ENCODE assay signal across 8 cellular contexts in the genomic region with DNA sequence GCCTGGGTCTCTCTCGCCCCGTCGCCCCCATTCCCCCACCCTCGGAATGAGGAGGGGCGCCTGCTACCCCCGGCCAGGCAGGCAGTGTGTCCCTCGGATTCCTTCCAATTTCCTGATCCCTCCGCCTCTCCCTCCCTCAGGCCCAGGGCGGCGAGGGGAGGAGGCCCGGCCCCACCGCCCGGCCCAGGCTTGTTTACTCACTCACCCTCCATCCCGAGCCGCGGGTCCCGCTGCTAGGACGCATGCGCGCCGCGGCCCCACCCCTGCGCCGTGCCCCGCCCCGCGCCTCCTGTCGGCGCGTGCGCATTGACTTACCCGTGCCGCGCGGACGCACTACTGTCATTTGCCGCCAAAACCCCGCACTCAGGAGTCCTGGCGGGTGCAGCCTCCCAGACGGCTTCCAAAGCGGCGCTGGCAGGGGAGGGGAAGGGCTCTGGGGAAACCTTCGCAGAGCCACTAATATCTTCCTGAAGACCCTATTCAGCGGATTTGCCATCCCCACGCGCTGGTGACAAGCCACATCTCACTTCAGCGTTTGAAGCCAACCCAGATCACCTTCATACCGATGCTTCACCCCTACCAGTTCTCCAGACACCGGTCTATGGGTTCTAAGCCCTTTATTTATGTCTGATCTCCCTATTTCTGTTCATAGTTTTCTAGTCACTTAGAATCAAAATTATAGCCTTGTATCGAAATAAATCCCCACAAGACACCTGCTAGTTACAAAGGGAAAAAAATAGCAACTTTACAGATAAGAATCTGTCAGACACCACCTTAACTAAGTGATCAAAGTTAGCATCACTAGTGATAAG. TPM values are rescaled to one million over a fixed set of nuclear protein-coding genes. Genes with fewer than 3 reads are reported as not detected.
DNase-seq lines count a peak whose midpoint lies in the region; ATAC-seq and TF ChIP-seq lines count a peak whose summit lies in the region.

Gene EZH1, minus strand, starts transcription at position 235 of the 812 bp plus-strand sequence. CDS start 16,099 bp downstream, outside the sequence.

- ATAC-seq in GM21786 (IDR thresholded peaks at IDR 0.05; ENCODE audit: unreplicated experiment) (peak; percentile 60), RWPE2 (ENCODE audit: low read depth) (peak; percentile 88)
- ATAC-seq in naive thymus-derived CD8-positive, alpha-beta T cell: peak; percentile 89 to 90
- peak; percentile 89 to 90 for ATAC-seq in stimulated activated naive B cell treated with anti-CD40 and anti-IgM and Interleukin-4, amounts not matched to agents 10 μg/mL and 1 μg/mL and 100 μg/mL, for 72 hours (replicated peaks)

- POLR2A ChIA-PET in naive thymus-derived CD8-positive, alpha-beta T cell (lab: Charles Lee): interaction anchor here (1.0 to 2.1 kb wide), 4 partner anchors 8 to 68 kb away, joined by 4 to 9 read pairs (median 5); partner anchors contain the start of genes PLEKHH3 and VPS25

- no peaks in the 10 kb centered on the region for H3K27me3 ChIP-seq in RWPE2 (ENCODE audit: insufficient read depth, poor library complexity, severe bottlenecking)

- peak within 1 kb of the TSS; percentile 94 for H3K4me3 Mint-ChIP-seq in activated T-helper 2 cell treated with anti-CD3 and anti-CD28 coated beads, Interferon-gamma antibody, Interleukin-2, Interleukin-4, amounts not matched to agents 10 μg/mL and 5 μg/mL and 100 μg/mL, durations not matched to agents 14 hours and 24 hours and 36 hours (ENCODE audit: low read depth)
- peak within 1 kb of the TSS; percentile 88 to 99 (median 95) for H3K4me3 Mint-ChIP-seq in naive thymus-derived CD8-positive, alpha-beta T cell
- H3K4me3 Mint-ChIP-seq in stimulated activated naive B cell treated with anti-CD40 and anti-IgM and Interleukin-4, amounts not matched to agents 10 μg/mL and 1 μg/mL and 100 μg/mL, for 72 hours: peak within 1 kb of the TSS; percentile 90 to 93

- peaks cover 4% of the 10 kb centered on the region for H3K4me1 ChIP-seq in RWPE2 (ENCODE audit: insufficient read depth, poor library complexity, severe bottlenecking)

- TF ChIP-seq CTCF in LNCaP clone FGC (IDR thresholded peaks at IDR 0.05; ENCODE audit: control insufficient read depth, extremely low read depth, insufficient read depth) (no peak), RWPE2 (IDR thresholded peaks at IDR 0.05; ENCODE audit: poor library complexity, severe bottlenecking) (no peak), fibroblast of mammary gland (conservative IDR thresholded peaks at IDR 0.05; ENCODE audit: control insufficient read depth, insufficient read depth, low read depth, low read length) (no peak)

- H3K4me3 ChIP-seq in LNCaP clone FGC (ENCODE audit: low read depth, low read length) (peak within 1 kb of the TSS; percentile 62), RWPE2 (ENCODE audit: severe bottlenecking) (peak within 1 kb of the TSS; percentile 52), fibroblast of mammary gland (ENCODE audit: control insufficient read depth, low read depth, low read length) (peak within 1 kb of the TSS; percentile 78)

- H3K36me3 ChIP-seq in RWPE2 (ENCODE audit: low read depth): peaks cover 4% of the 10 kb centered on the region; the same call in 1 of the 2 replicates

- intact Hi-C loops in activated T-helper 2 cell treated with anti-CD3 and anti-CD28 coated beads, Interferon-gamma antibody, Interleukin-2, Interleukin-4, amounts not matched to agents 10 μg/mL and 5 μg/mL and 100 μg/mL, durations not matched to agents 14 hours and 24 hours and 36 hours (cut with micrococcal nuclease): no loop called here

- H3K9me3 ChIP-seq in RWPE2 (ENCODE audit: severe bottlenecking): no peaks in the 10 kb centered on the region

- H3K36me3 Mint-ChIP-seq in activated T-helper 2 cell treated with anti-CD3 and anti-CD28 coated beads, Interferon-gamma antibody, Interleukin-2, Interleukin-4, amounts not matched to agents 10 μg/mL and 5 μg/mL and 100 μg/mL, durations not matched to agents 14 hours and 24 hours and 36 hours (ENCODE audit: low read depth): no peaks in the 10 kb centered on the region
- H3K36me3 Mint-ChIP-seq in naive thymus-derived CD8-positive, alpha-beta T cell: no peaks in the 10 kb centered on the region
- H3K36me3 Mint-ChIP-seq in stimulated activated naive B cell treated with anti-CD40 and anti-IgM and Interleukin-4, amounts not matched to agents 10 μg/mL and 1 μg/mL and 100 μg/mL, for 72 hours: peaks cover 0 to 2% of the 10 kb centered on the region in 2 donors

- H3K9me3 Mint-ChIP-seq in activated T-helper 2 cell treated with anti-CD3 and anti-CD28 coated beads, Interferon-gamma antibody, Interleukin-2, Interleukin-4, amounts not matched to agents 10 μg/mL and 5 μg/mL and 100 μg/mL, durations not matched to agents 14 hours and 24 hours and 36 hours: peaks cover 4% of the 10 kb centered on the region
- H3K9me3 Mint-ChIP-seq in naive thymus-derived CD8-positive, alpha-beta T cell: no peaks in the 10 kb centered on the region
- no peaks in the 10 kb centered on the region for H3K9me3 Mint-ChIP-seq in stimulated activated naive B cell treated with anti-CD40 and anti-IgM and Interleukin-4, amounts not matched to agents 10 μg/mL and 1 μg/mL and 100 μg/mL, for 72 hours

- peaks cover 18% of the 10 kb centered on the region for H3K4me1 Mint-ChIP-seq in activated T-helper 2 cell treated with anti-CD3 and anti-CD28 coated beads, Interferon-gamma antibody, Interleukin-2, Interleukin-4, amounts not matched to agents 10 μg/mL and 5 μg/mL and 100 μg/mL, durations not matched to agents 14 hours and 24 hours and 36 hours (ENCODE audit: low read depth)
- peaks cover 16 to 39% (median 24%) of the 10 kb centered on the region in 4 donors for H3K4me1 Mint-ChIP-seq in naive thymus-derived CD8-positive, alpha-beta T cell
- peaks cover 20 to 35% of the 10 kb centered on the region in 2 donors for H3K4me1 Mint-ChIP-seq in stimulated activated naive B cell treated with anti-CD40 and anti-IgM and Interleukin-4, amounts not matched to agents 10 μg/mL and 1 μg/mL and 100 μg/mL, for 72 hours

- DNase-seq in DMS79 (lab: John Stamatoyannopoulos, UW): peak; percentile 86
- peak; percentile 69 for DNase-seq in LNCaP clone FGC (ENCODE audit: low read depth)
- peak; percentile 81 for DNase-seq in RWPE2 (ENCODE audit: low spot score)
- peak; percentile 91 for DNase-seq in activated T-helper 2 cell treated with anti-CD3 and anti-CD28 coated beads, Interferon-gamma antibody, Interleukin-2, Interleukin-4, amounts not matched to agents 10 μg/mL and 5 μg/mL and 100 μg/mL, durations not matched to agents 14 hours and 24 hours and 36 hours (ENCODE audit: low spot score)
- peak; percentile 84 for DNase-seq in fibroblast of mammary gland (ENCODE audit: low read depth)
- peak; percentile 86 to 95 (median 93) for DNase-seq in naive thymus-derived CD8-positive, alpha-beta T cell
- DNase-seq in stimulated activated naive B cell treated with anti-CD40 and anti-IgM and Interleukin-4, amounts not matched to agents 10 μg/mL and 1 μg/mL and 100 μg/mL, for 72 hours: peak; percentile 92

- H3K27me3 Mint-ChIP-seq in activated T-helper 2 cell treated with anti-CD3 and anti-CD28 coated beads, Interferon-gamma antibody, Interleukin-2, Interleukin-4, amounts not matched to agents 10 μg/mL and 5 μg/mL and 100 μg/mL, durations not matched to agents 14 hours and 24 hours and 36 hours (ENCODE audit: low read depth): peaks cover 31% of the 10 kb centered on the region
- H3K27me3 Mint-ChIP-seq in naive thymus-derived CD8-positive, alpha-beta T cell: peaks cover 0 to 10% (median 7%) of the 10 kb centered on the region in 5 donors
- peaks cover 4 to 10% of the 10 kb centered on the region in 2 donors for H3K27me3 Mint-ChIP-seq in stimulated activated naive B cell treated with anti-CD40 and anti-IgM and Interleukin-4, amounts not matched to agents 10 μg/mL and 1 μg/mL and 100 μg/mL, for 72 hours

- H3K27ac ChIP-seq in RWPE2 (ENCODE audit: poor library complexity, severe bottlenecking): peak within 1 kb of the TSS; percentile 55

- H3K27ac Mint-ChIP-seq in activated T-helper 2 cell treated with anti-CD3 and anti-CD28 coated beads, Interferon-gamma antibody, Interleukin-2, Interleukin-4, amounts not matched to agents 10 μg/mL and 5 μg/mL and 100 μg/mL, durations not matched to agents 14 hours and 24 hours and 36 hours: peak within 1 kb of the TSS; percentile 96
- peak within 1 kb of the TSS; percentile 76 to 97 (median 95) for H3K27ac Mint-ChIP-seq in naive thymus-derived CD8-positive, alpha-beta T cell
- H3K27ac Mint-ChIP-seq in stimulated activated naive B cell treated with anti-CD40 and anti-IgM and Interleukin-4, amounts not matched to agents 10 μg/mL and 1 μg/mL and 100 μg/mL, for 72 hours: peak within 1 kb of the TSS; percentile 94

RNA-seq across cellular contexts. Expression of gene EZH1, which starts in this region (rescaled TPM):
- 36.1 and 37.1 TPM in 2 replicates for total RNA-seq in activated T-helper 2 cell treated with anti-CD3 and anti-CD28 coated beads, Interferon-gamma antibody, Interleukin-2, Interleukin-4, amounts not matched to agents 10 μg/mL and 5 μg/mL and 100 μg/mL, durations not matched to agents 14 hours and 24 hours and 36 hours
- total RNA-seq in naive thymus-derived CD8-positive, alpha-beta T cell: 100 to 1,000 TPM; 186 to 197 TPM
- polyA plus RNA-seq in naive thymus-derived CD8-positive, alpha-beta T cell: 10 to 100 TPM; 30.6 to 44.6 (median 32.0) TPM

Comparison
In these comparisons a context has a peak if more than half of its experiments do, and no peak if none do; other contexts are left out.
1. Peak in every context shown above with its lines: DNase-seq, ATAC-seq, H3K4me3 ChIP-seq and H3K27ac ChIP-seq.